ENCODE assay signal across 13 cellular contexts in the genomic region with DNA sequence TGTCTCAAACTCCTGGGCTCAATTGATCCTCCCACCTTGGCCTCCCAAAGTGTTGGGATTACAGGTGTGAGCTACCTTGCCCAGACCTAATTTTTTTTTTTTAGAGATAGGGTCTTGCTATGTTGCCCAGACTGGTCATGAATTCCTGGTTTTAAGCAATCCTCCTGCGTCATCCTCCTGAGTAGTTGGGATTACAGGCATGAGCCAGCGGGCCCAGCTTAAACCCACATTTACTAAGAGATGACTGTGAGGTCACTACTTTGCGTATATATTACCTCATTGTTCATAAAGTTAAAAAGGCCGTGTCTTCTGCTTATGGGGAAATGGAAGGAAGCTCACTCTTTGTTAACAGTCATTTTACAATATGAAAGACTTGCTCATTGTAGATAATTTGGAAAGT. TPM values are rescaled to one million over a fixed set of nuclear protein-coding genes. Genes with fewer than 3 reads are reported as not detected.
DNase-seq lines count a peak whose midpoint lies in the region; ATAC-seq and TF ChIP-seq lines count a peak whose summit lies in the region.
"Had no signal": no experiment of that assay in that cellular context is flagged by ENCODE, and none has a peak within 500 bp of the region (broad histone marks: within the 10 kb centered on the region; RNA-seq: fewer than 3 reads in every experiment).

No MANE protein-coding gene starts in this region.

- H3K4me3 Mint-ChIP-seq in T-helper 17 cell = peak overlapping the region; percentile 74
- no peak overlapping the region for H3K4me3 Mint-ChIP-seq in type B pancreatic cell

- 76 to 81% methylated on average over 4 of the region's 4 CpGs for WGBS in sigmoid colon, 2 donors

- peaks cover 5% of the 10 kb centered on the region for H3K36me3 Mint-ChIP-seq in T-helper 17 cell (ENCODE audit: low read depth)
- no peaks in the 10 kb centered on the region for H3K36me3 Mint-ChIP-seq in type B pancreatic cell

- TF ChIP-seq EP300 in sigmoid colon (IDR thresholded peaks at IDR 0.05) = no peak

- no peaks in the 10 kb centered on the region for H3K9me3 ChIP-seq in T-helper 17 cell (ENCODE audit: control insufficient read depth, low read length, poor library complexity, severe bottlenecking)
- no peaks in the 10 kb centered on the region for H3K9me3 ChIP-seq in sigmoid colon
- H3K9me3 ChIP-seq: gastrocnemius medialis had no signal

- H3K27ac ChIP-seq in dorsolateral prefrontal cortex (peak overlapping the region in 44 of 59 donors; percentile 17 to 96 (median 92)), sigmoid colon (peak overlapping the region in 3 of 4 donors; percentile 87 to 91 (median 87))

- DNase-seq in ELR (ENCODE audit: low read depth) (peak; percentile 21), T-helper 17 cell (no peak), dorsolateral prefrontal cortex (no peak), sigmoid colon (no peak), type B pancreatic cell (ENCODE audit: extremely low spot score, unreplicated experiment) (no peak)
- DNase-seq: retina had no signal

- H3K9me3 Mint-ChIP-seq in type B pancreatic cell = no peaks in the 10 kb centered on the region

- ATAC-seq in T-helper 17 cell (no peak), HG03097 (IDR thresholded peaks at IDR 0.05; ENCODE audit: low FRiP score, unreplicated experiment) (no peak), HG02852 (IDR thresholded peaks at IDR 0.05; ENCODE audit: unreplicated experiment) (no peak), GM18861 (IDR thresholded peaks at IDR 0.05; ENCODE audit: unreplicated experiment) (no peak)

- H3K27me3 Mint-ChIP-seq in T-helper 17 cell (no peaks in the 10 kb centered on the region), type B pancreatic cell (no peaks in the 10 kb centered on the region)

- H3K36me3 ChIP-seq in sigmoid colon = no peaks in the 10 kb centered on the region
- H3K36me3 ChIP-seq: gastrocnemius medialis had no signal

- H3K27ac Mint-ChIP-seq in T-helper 17 cell (peak overlapping the region; percentile 92), type B pancreatic cell (no peak overlapping the region)

- H3K4me1 ChIP-seq in sigmoid colon = peaks cover 0 to 45% (median 34%) of the 10 kb centered on the region in 4 donors

- TF ChIP-seq CTCF in dorsolateral prefrontal cortex (IDR thresholded peaks at IDR 0.05 in 54 of 56, conservative IDR thresholded peaks at IDR 0.05 in 2 of 56; ENCODE audit: low read depth in 1 of 56, partially characterized antibody in 56 of 56) (no peak), sigmoid colon (IDR thresholded peaks at IDR 0.05) (no peak), type B pancreatic cell (conservative IDR thresholded peaks at IDR 0.05) (no peak)

- H3K27me3 ChIP-seq in dorsolateral prefrontal cortex = no peaks in the 10 kb centered on the region
- H3K27me3 ChIP-seq in sigmoid colon = no peaks in the 10 kb centered on the region
- H3K27me3 ChIP-seq: gastrocnemius medialis had no signal

- H3K4me1 Mint-ChIP-seq in T-helper 17 cell (peaks cover 72% of the 10 kb centered on the region), type B pancreatic cell (ENCODE audit: unreplicated experiment) (peaks cover 20% of the 10 kb centered on the region)

- no peak for TF ChIP-seq POLR2A in sigmoid colon (IDR thresholded peaks at IDR 0.05)

- H3K4me3 ChIP-seq in dorsolateral prefrontal cortex = peak overlapping the region in 19 of 59 donors; percentile 42 to 72 (median 63)
- no peak overlapping the region for H3K4me3 ChIP-seq in sigmoid colon
- H3K4me3 ChIP-seq: lung had no signal

- intact Hi-C loops in dorsolateral prefrontal cortex (cut with DNase I) (loop anchor here in 1 of 2 donors (5.0 kb wide), 1 partner anchor 38 kb away; no protein-coding TSS in a partner anchor), sigmoid colon (cut with DNase I) (no loop called here)

RNA-seq across cellular contexts. Expression of gene C1QTNF9, which starts 39.6 kb away (rescaled TPM):
- not detected for total RNA-seq in T-helper 17 cell
- 1 to 10 TPM in 1 of 120 experiments, under 1 TPM in 16, not detected in 103; 0.18 to 1.0 (median 0.30) TPM for total RNA-seq in dorsolateral prefrontal cortex
- 1 to 10 TPM in 1 of 4 donors, under 1 TPM in 1, not detected in 2; 0.82 to 2.2 TPM for total RNA-seq in sigmoid colon
- polyA plus RNA-seq in sigmoid colon = under 1 TPM in 1 of 3 donors, not detected in 2; 0.19 TPM
- not detected in 2 replicates for total RNA-seq in type B pancreatic cell (ENCODE audit: low replicate concordance)
- total RNA-seq: LHCN-M2, NCI-H460 had no signal
